17 cellular contexts compared by ENCODE assay signal in the genomic region with DNA sequence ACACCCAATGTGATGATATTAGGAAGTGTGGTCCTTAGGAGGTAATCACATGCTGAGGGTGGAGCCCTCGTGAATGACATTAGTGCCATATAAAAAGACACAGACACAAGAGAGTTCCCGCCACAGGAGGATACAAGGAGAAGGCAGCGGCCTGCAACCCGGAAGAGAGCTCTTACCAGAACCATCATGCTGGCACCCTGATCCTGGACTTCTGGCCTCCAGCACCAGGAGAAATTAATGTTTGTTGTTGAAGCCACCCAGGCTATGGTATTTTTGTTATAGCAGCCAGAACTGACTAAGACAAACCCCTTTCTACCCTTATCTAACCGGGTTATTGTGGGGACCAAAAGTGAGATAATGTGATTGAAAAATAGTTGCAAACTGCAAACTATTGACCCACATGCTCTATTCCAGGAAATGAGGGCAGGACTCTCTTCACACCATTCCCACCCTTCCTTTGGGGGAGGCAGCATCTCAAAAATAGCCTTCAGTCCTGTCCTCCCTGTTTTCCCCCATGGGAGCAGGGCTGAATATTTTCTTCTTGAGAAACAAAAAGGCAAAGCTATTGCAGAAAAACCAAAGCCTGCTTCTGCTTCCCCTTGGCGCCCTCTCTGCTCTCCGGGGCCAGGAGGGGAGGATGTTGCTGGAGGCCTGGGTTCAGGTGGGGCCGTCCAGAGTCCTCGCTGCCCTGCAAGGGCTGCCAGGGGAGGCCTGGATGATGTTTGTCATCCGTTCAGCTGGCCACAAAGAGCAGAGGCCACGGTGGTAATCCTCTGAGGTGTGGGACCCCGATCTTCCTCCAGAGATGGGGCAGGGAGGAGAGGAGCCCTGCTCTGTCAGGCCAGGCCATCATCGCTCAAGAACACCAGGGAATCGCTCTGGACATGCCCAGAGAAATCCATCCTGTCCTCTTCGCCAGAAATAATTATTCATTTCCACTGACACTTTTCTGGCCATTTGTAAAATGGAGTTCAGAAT.
A peak's percentile ranks its signal among the peaks of the same experiment; 100 is the strongest.
DNase-seq lines count a peak whose midpoint lies in the region; ATAC-seq and TF ChIP-seq lines count a peak whose summit lies in the region.
"Had no signal": no experiment of that assay in that cellular context is flagged by ENCODE, and none has a peak within 500 bp of the region (broad histone marks: within the 10 kb centered on the region; RNA-seq: fewer than 3 reads in every experiment).

No MANE protein-coding gene starts in this region.

- POLR2A ChIA-PET in activated CD8-positive, alpha-beta T cell treated with anti-CD3 and anti-CD28 coated beads for 36 hours (lab: Charles Lee): no interaction called here

- H3K27me3 Mint-ChIP-seq in progenitor cell of endocrine pancreas: no peaks in the 10 kb centered on the region
- no peaks in the 10 kb centered on the region for H3K27me3 Mint-ChIP-seq in activated CD8-positive, alpha-beta T cell treated with anti-CD3 and anti-CD28 coated beads for 36 hours

- H3K27ac ChIP-seq in esophagus muscularis mucosa (replicated peaks in 1 of 4) (peak overlapping the region; percentile 73 to 82 (median 81)), left lung (peak overlapping the region; percentile 42 to 53), upper lobe of right lung (peak overlapping the region; percentile 80)
- H3K27ac ChIP-seq: cardiac muscle cell had no signal

- peak overlapping the region; percentile 49 for H3K27ac Mint-ChIP-seq in progenitor cell of endocrine pancreas
- H3K27ac Mint-ChIP-seq in activated CD8-positive, alpha-beta T cell treated with anti-CD3 and anti-CD28 coated beads for 36 hours: no peak overlapping the region
- H3K27ac Mint-ChIP-seq: activated naive CD4-positive, alpha-beta T cell treated with anti-CD3 and anti-CD28 coated beads, Interleukin-2, amount 10 ng/mL, durations not matched to agents 7 days and 5 days; effector memory CD8-positive, alpha-beta T cell had no signal

- intact Hi-C loops in esophagus muscularis mucosa (cut with DNase I) (loop anchor here (5.0 kb wide), 1 partner anchor 61 kb away; no protein-coding TSS in a partner anchor), left lung (cut with DNase I) (no loop called here), upper lobe of right lung (cut with DNase I) (no loop called here)
- intact Hi-C loops in activated CD8-positive, alpha-beta T cell treated with anti-CD3 and anti-CD28 coated beads for 36 hours (cut with micrococcal nuclease): no loop called here

- in situ Hi-C loops in GM13977 (cut with MboI; ENCODE audit: low pct_unique_long_range_greater_than_20kb, low sequenced_read_pairs, unreplicated experiment): no loop called here

- no peak for TF ChIP-seq POLR2A in esophagus muscularis mucosa (IDR thresholded peaks at IDR 0.05; ENCODE audit: low read depth)

- H3K27me3 ChIP-seq in esophagus muscularis mucosa: no peaks in the 10 kb centered on the region
- no peaks in the 10 kb centered on the region for H3K27me3 ChIP-seq in left lung
- no peaks in the 10 kb centered on the region for H3K27me3 ChIP-seq in upper lobe of right lung
- H3K27me3 ChIP-seq: BE2C, cardiac muscle cell had no signal

- H3K36me3 ChIP-seq in esophagus muscularis mucosa (no peaks in the 10 kb centered on the region), left lung (no peaks in the 10 kb centered on the region), upper lobe of right lung (no peaks in the 10 kb centered on the region)
- H3K36me3 ChIP-seq: BE2C, cardiac muscle cell had no signal

- DNase-seq in esophagus muscularis mucosa (ENCODE audit: extremely low spot score) (no peak), left lung (peak in 1 of 2 donors; percentile 55), progenitor cell of endocrine pancreas (ENCODE audit: low spot score, unreplicated experiment) (no peak), upper lobe of right lung (no peak), inferior parietal cortex (ENCODE audit: extremely low spot score) (no peak), GM13977 (ENCODE audit: low spot score) (no peak), EL (no peak)
- DNase-seq in activated CD8-positive, alpha-beta T cell treated with anti-CD3 and anti-CD28 coated beads for 36 hours: no peak
- DNase-seq: activated naive CD4-positive, alpha-beta T cell treated with anti-CD3 and anti-CD28 coated beads, Interleukin-2, amount 10 ng/mL, durations not matched to agents 7 days and 5 days; BE2C; DMS153; effector memory CD8-positive, alpha-beta T cell; KG1; NCI-H345 had no signal

- H3K9me3 ChIP-seq in esophagus muscularis mucosa (peaks cover 0 to 8% (median 3%) of the 10 kb centered on the region in 4 donors), left lung (peaks cover 0 to 13% of the 10 kb centered on the region in 2 donors), upper lobe of right lung (no peaks in the 10 kb centered on the region)
- H3K9me3 ChIP-seq: BE2C had no signal

- TF ChIP-seq CTCF in esophagus muscularis mucosa (IDR thresholded peaks at IDR 0.05) (no peak), left lung (IDR thresholded peaks at IDR 0.05) (no peak), progenitor cell of endocrine pancreas (IDR thresholded peaks at IDR 0.05; ENCODE audit: unreplicated experiment) (no peak), upper lobe of right lung (IDR thresholded peaks at IDR 0.05) (no peak), GM13977 (IDR thresholded peaks at IDR 0.05; ENCODE audit: extremely low read depth, insufficient read depth, missing control alignments) (no peak)
- no peak for TF ChIP-seq CTCF in activated CD8-positive, alpha-beta T cell treated with anti-CD3 and anti-CD28 coated beads for 36 hours (IDR thresholded peaks at IDR 0.05)

- WGBS in esophagus muscularis mucosa: 53% methylated on average over 15 of the region's 15 CpGs

- CTCF ChIA-PET in activated CD8-positive, alpha-beta T cell treated with anti-CD3 and anti-CD28 coated beads for 36 hours (lab: Charles Lee): no interaction called here

- no peak overlapping the region for H3K4me3 Mint-ChIP-seq in progenitor cell of endocrine pancreas (ENCODE audit: low read depth)
- no peak overlapping the region for H3K4me3 Mint-ChIP-seq in activated CD8-positive, alpha-beta T cell treated with anti-CD3 and anti-CD28 coated beads for 36 hours
- H3K4me3 Mint-ChIP-seq: activated naive CD4-positive, alpha-beta T cell treated with anti-CD3 and anti-CD28 coated beads, Interleukin-2, amount 10 ng/mL, durations not matched to agents 7 days and 5 days; effector memory CD8-positive, alpha-beta T cell; neural crest cell had no signal

- H3K4me1 ChIP-seq in esophagus muscularis mucosa (peaks cover 16 to 43% (median 33%) of the 10 kb centered on the region in 4 donors), left lung (peaks cover 5% of the 10 kb centered on the region in 2 donors), upper lobe of right lung (peaks cover 15% of the 10 kb centered on the region)
- H3K4me1 ChIP-seq: BE2C had no signal

- ATAC-seq in left lung (peak; percentile 61), upper lobe of right lung (peak; percentile 61)
- no peak for ATAC-seq in activated CD8-positive, alpha-beta T cell treated with anti-CD3 and anti-CD28 coated beads for 36 hours
- ATAC-seq: activated CD4-positive, CD25-positive, alpha-beta regulatory T cell treated with anti-CD3 and anti-CD28 coated beads, Interleukin-2, amount 50 U/mL, for 24 hours; effector memory CD8-positive, alpha-beta T cell had no signal

- peaks cover 11% of the 10 kb centered on the region for H3K9me3 Mint-ChIP-seq in progenitor cell of endocrine pancreas (ENCODE audit: low read depth)
- peaks cover 9% of the 10 kb centered on the region for H3K9me3 Mint-ChIP-seq in activated CD8-positive, alpha-beta T cell treated with anti-CD3 and anti-CD28 coated beads for 36 hours

- no peak for TF ChIP-seq EP300 in esophagus muscularis mucosa (IDR thresholded peaks at IDR 0.05)

- H3K4me3 ChIP-seq in esophagus muscularis mucosa (no peak overlapping the region), left lung (no peak overlapping the region), upper lobe of right lung (no peak overlapping the region)
- H3K4me3 ChIP-seq: cardiac muscle cell had no signal

- no peaks in the 10 kb centered on the region for H3K4me1 Mint-ChIP-seq in progenitor cell of endocrine pancreas (ENCODE audit: low read depth)
- H3K4me1 Mint-ChIP-seq in activated CD8-positive, alpha-beta T cell treated with anti-CD3 and anti-CD28 coated beads for 36 hours (ENCODE audit: low read depth): no peaks in the 10 kb centered on the region
- H3K4me1 Mint-ChIP-seq: activated naive CD4-positive, alpha-beta T cell treated with anti-CD3 and anti-CD28 coated beads, Interleukin-2, amount 10 ng/mL, durations not matched to agents 7 days and 5 days; neural crest cell had no signal

- H3K36me3 Mint-ChIP-seq in progenitor cell of endocrine pancreas (ENCODE audit: insufficient read depth): peaks cover 5% of the 10 kb centered on the region
- H3K36me3 Mint-ChIP-seq in activated CD8-positive, alpha-beta T cell treated with anti-CD3 and anti-CD28 coated beads for 36 hours (ENCODE audit: low read depth): no peaks in the 10 kb centered on the region
- H3K36me3 Mint-ChIP-seq: activated naive CD4-positive, alpha-beta T cell treated with anti-CD3 and anti-CD28 coated beads, Interleukin-2, amount 10 ng/mL, durations not matched to agents 7 days and 5 days had no signal
